In the genomic region with DNA sequence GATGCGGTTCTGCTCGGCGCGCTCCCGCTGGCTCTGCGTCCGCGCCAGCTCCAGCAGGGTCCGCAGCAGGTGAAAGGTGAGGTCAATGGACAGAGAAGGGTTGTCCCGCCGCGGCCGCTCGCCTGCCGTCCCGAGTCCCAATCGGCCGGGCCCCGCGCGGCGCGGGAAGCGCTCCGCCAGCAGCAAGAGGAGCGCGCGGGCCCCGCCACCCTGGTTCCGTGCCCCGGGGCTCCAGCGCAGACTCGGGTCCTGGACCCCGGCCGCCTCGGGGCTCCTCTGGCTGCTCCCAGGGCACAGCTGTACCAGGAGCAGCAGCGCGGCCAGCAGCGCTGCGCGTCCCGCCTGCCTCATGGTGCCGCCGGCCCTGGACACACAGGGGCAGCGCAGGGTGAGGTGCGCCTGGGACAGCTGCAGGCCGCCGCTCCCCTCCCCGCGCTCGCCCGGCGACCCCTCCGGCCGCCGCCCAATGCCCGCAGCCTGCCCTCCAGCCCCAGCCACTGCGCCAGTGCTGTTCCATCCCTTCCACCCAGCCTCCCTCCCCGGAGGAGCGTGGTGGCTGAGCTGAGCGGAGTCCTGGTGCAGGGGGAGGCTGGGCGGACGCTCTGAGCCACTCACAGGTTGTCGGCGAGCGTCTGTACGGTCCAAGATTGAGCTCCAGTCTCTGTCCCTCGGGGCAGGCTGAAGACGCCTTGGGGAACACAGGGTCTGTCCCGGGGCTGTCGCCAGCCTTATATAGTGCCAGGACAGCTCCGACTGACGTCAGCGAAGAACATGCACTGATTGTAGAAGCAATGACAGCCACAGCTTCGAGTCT, we compare ENCODE assay signal across 1 cellular context.
TF ChIP-seq lines count a peak whose summit lies in the region.

No MANE protein-coding gene starts in this region.

TF ChIP-seq in H1, 55 proteins besides CTCF, POLR2A, EP300 and RAD21:
- TF ChIP-seq SIN3A (conservative IDR thresholded peaks at IDR 0.05 in 1 of 2, IDR thresholded peaks at IDR 0.05 in 1 of 2; ENCODE audit: low read depth in 1 of 2, low read length in 2 of 2) (no peak), EZH2 (IDR thresholded peaks at IDR 0.05; ENCODE audit: low read depth, low read length, severe bottlenecking) (peak; percentile 57), SUZ12 (IDR thresholded peaks at IDR 0.05; ENCODE audit: low read length) (peak; percentile 74; the same call in 1 of the 2 replicates)
TF ChIP-seq in H1: peak in this region for 2.
